Comparison of ENCODE assay signal across 9 cellular contexts in genomic region chr13:71879129-71879535, GRCh38. TPM values are rescaled to one million over a fixed set of nuclear protein-coding genes. Genes with fewer than 3 reads are reported as not detected.
DNase-seq lines count a peak whose midpoint lies in the region; ATAC-seq, FAIRE-seq and TF ChIP-seq lines count a peak whose summit lies in the region.
"Had no signal": no experiment of that assay in that cellular context is flagged by ENCODE, and none has a peak within 500 bp of the region (broad histone marks: within the 10 kb centered on the region; RNA-seq: fewer than 3 reads in every experiment).

No MANE protein-coding gene starts in this region.

- peak; percentile 6 for FAIRE-seq in H54 (lab: Jason Lieb, UNC)

- no peaks in the 10 kb centered on the region for H3K36me3 Mint-ChIP-seq in activated CD4-positive, alpha-beta T cell treated with anti-CD3 and anti-CD28 coated beads for 36 hours (ENCODE audit: low read depth)

- H3K27ac ChIP-seq in Karpas-422 (ENCODE audit: low read length): no peak overlapping the region
- H3K27ac ChIP-seq: BLaER1 had no signal

- no peaks in the 10 kb centered on the region for H3K9me2 ChIP-seq in Karpas-422 (replicated peaks; ENCODE audit: insufficient read depth, low read length)

- peak; percentile 81 for ATAC-seq in activated CD4-positive, alpha-beta T cell treated with anti-CD3 and anti-CD28 coated beads for 36 hours

- peak; percentile 4 for DNase-seq in activated CD4-positive, alpha-beta T cell treated with anti-CD3 and anti-CD28 coated beads for 36 hours
- no peak for DNase-seq in activated CD4-positive, alpha-beta T cell treated with anti-CD3 and anti-CD28 coated beads for 48 hours
- no peak for DNase-seq in H54 (ENCODE audit: insufficient read length, low spot score)
- peak; percentile 52 for DNase-seq in Karpas-422
- DNase-seq in SHP77 (lab: John Stamatoyannopoulos, UW): peak; percentile 38 to 42
- DNase-seq in fibroblast of pulmonary artery (ENCODE audit: low read depth): peak; percentile 69
- DNase-seq in retinal pigment epithelial cell (ENCODE audit: low read depth): no peak
- DNase-seq in ureter (ENCODE audit: low spot score): no peak

- POLR2A ChIA-PET in activated CD4-positive, alpha-beta T cell treated with anti-CD3 and anti-CD28 coated beads for 36 hours (lab: Charles Lee): no interaction called here

- no peaks in the 10 kb centered on the region for H3K79me2 ChIP-seq in Karpas-422 (ENCODE audit: low read length)

- no peaks in the 10 kb centered on the region for H3K4me1 ChIP-seq in Karpas-422 (ENCODE audit: low read length)
- H3K4me1 ChIP-seq: BLaER1 had no signal

- peak; percentile 75 for TF ChIP-seq CTCF in fibroblast of pulmonary artery (IDR thresholded peaks at IDR 0.05; ENCODE audit: low read length, missing control alignments)
- peak; percentile 76 for TF ChIP-seq CTCF in retinal pigment epithelial cell (conservative IDR thresholded peaks at IDR 0.05; ENCODE audit: low read depth, low read length)

- no peak overlapping the region for H2AFZ ChIP-seq in Karpas-422 (ENCODE audit: low read length)

- H3K9me3 ChIP-seq in Karpas-422 (ENCODE audit: low read length): no peaks in the 10 kb centered on the region
- H3K9me3 ChIP-seq: BLaER1 had no signal

- no peak overlapping the region for H3K27ac Mint-ChIP-seq in activated CD4-positive, alpha-beta T cell treated with anti-CD3 and anti-CD28 coated beads for 36 hours

- no peak overlapping the region for H3K9ac ChIP-seq in Karpas-422 (ENCODE audit: low read length)
- H3K9ac ChIP-seq: BLaER1 had no signal

- H3K27me3 Mint-ChIP-seq in activated CD4-positive, alpha-beta T cell treated with anti-CD3 and anti-CD28 coated beads for 36 hours: no peaks in the 10 kb centered on the region

- H3K4me3 ChIP-seq in Karpas-422 (ENCODE audit: low read length) (no peak overlapping the region), fibroblast of pulmonary artery (replicated peaks; ENCODE audit: low read depth, low read length) (no peak overlapping the region), retinal pigment epithelial cell (ENCODE audit: low read length) (no peak overlapping the region)
- H3K4me3 ChIP-seq: BLaER1 had no signal

- no peaks in the 10 kb centered on the region for H3K27me3 ChIP-seq in Karpas-422 (ENCODE audit: low read length)
- H3K27me3 ChIP-seq: BLaER1 had no signal

- TF ChIP-seq POLR2A in H54 (IDR thresholded peaks at IDR 0.05; ENCODE audit: low read depth, low read length): no peak

- H3K4me1 Mint-ChIP-seq in activated CD4-positive, alpha-beta T cell treated with anti-CD3 and anti-CD28 coated beads for 36 hours: peaks cover 5% of the 10 kb centered on the region

- no peak overlapping the region for H3K4me2 ChIP-seq in Karpas-422 (ENCODE audit: low read depth, low read length, poor library complexity, severe bottlenecking)
- H3K4me2 ChIP-seq: BLaER1 had no signal

- intact Hi-C loops in activated CD4-positive, alpha-beta T cell treated with anti-CD3 and anti-CD28 coated beads for 36 hours (cut with DNase I, micrococcal nuclease): loop anchor here (1.0 kb wide), 3 partner anchors 559 to 1256 kb away; no protein-coding TSS in a partner anchor

- H3K4me3 Mint-ChIP-seq in activated CD4-positive, alpha-beta T cell treated with anti-CD3 and anti-CD28 coated beads for 36 hours: no peak overlapping the region

- H3K36me3 ChIP-seq in Karpas-422 (ENCODE audit: insufficient read depth, low read length): no peaks in the 10 kb centered on the region
- H3K36me3 ChIP-seq: BLaER1 had no signal

- CTCF ChIA-PET in activated CD4-positive, alpha-beta T cell treated with anti-CD3 and anti-CD28 coated beads for 36 hours (lab: Charles Lee): interaction anchor here (0.8 to 2.1 kb wide), 9 partner anchors 10 to 571 kb away, joined by 3 to 11 read pairs (median 3); partner anchors contain the start of gene DACH1

- no peaks in the 10 kb centered on the region for H3K9me3 Mint-ChIP-seq in activated CD4-positive, alpha-beta T cell treated with anti-CD3 and anti-CD28 coated beads for 36 hours (ENCODE audit: low read depth)

- H4K20me1 ChIP-seq in Karpas-422 (ENCODE audit: insufficient read depth, low read depth, low read length): no peaks in the 10 kb centered on the region
- H4K20me1 ChIP-seq: BLaER1 had no signal

RNA-seq across cellular contexts. Expression of gene DACH1, which starts 12.1 kb away (rescaled TPM):
- under 1 TPM; 0.09 to 0.21 TPM for total RNA-seq in activated CD4-positive, alpha-beta T cell treated with anti-CD3 and anti-CD28 coated beads for 36 hours
- total RNA-seq in Karpas-422 (2014; rRNA removed; shearing (Covaris generic); ENCODE audit: low replicate concordance): not detected in 2 replicates
- 10.4 TPM for total RNA-seq in ureter

Comparison
In these comparisons a context has a peak if more than half of its experiments do, and no peak if none do; other contexts are left out.
1. DNase-seq: peak in activated CD4-positive, alpha-beta T cell treated with anti-CD3 and anti-CD28 coated beads for 36 hours (single experiment), Karpas-422 (single experiment), SHP77 (2 of 2) and fibroblast of pulmonary artery (single experiment); none in activated CD4-positive, alpha-beta T cell treated with anti-CD3 and anti-CD28 coated beads for 48 hours (single experiment), H54 (single experiment), retinal pigment epithelial cell (single experiment) and ureter (single experiment).